In the genomic region with DNA sequence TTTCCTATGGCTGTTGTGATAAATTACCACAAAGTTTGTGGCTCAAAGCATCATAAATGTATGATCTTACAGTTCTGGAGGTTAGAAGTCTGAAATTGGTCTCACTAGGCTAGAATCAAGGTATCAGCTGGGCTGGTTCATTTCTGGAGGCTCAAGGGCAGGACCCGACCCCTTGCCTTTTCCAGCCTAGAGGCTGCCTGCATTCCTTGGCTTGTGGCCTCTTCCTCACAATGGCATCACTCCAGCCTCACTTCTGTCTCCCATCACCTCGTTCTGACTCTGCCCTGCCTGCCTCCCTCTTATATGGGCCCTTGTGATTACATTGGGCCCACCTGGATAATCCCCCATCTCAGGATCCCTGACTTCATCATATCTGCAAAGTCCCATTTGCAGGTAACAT, we compare ENCODE assay signal across 20 cellular contexts. TPM values are rescaled to one million over a fixed set of nuclear protein-coding genes. Genes with fewer than 3 reads are reported as not detected.
A peak's percentile ranks its signal among the peaks of the same experiment; 100 is the strongest.
DNase-seq lines count a peak whose midpoint lies in the region; ATAC-seq, FAIRE-seq and TF ChIP-seq lines count a peak whose summit lies in the region.
"Had no signal": no experiment of that assay in that cellular context is flagged by ENCODE, and none has a peak within 500 bp of the region (broad histone marks: within the 10 kb centered on the region; RNA-seq: fewer than 3 reads in every experiment).

No MANE protein-coding gene starts in this region.

- intact Hi-C loops in left ventricle myocardium inferior (cut with micrococcal nuclease) = no loop called here
- intact Hi-C loops in pancreas (cut with DNase I) = no loop called here
- intact Hi-C loops in posterior vena cava (cut with DNase I) = no loop called here

- H3K36me3 ChIP-seq in right atrium auricular region (no peaks in the 10 kb centered on the region), left ventricle myocardium inferior (peaks cover 9% of the 10 kb centered on the region), endodermal cell (ENCODE audit: control insufficient read depth, insufficient read depth, low read length) (no peaks in the 10 kb centered on the region), pancreas (peaks cover 0 to 7% (median 0%) of the 10 kb centered on the region in 3 donors), osteoblast (ENCODE audit: insufficient read depth, low read length) (no peaks in the 10 kb centered on the region)

- H3K36me3 Mint-ChIP-seq in endodermal cell (ENCODE audit: low read depth) = peaks cover 1% of the 10 kb centered on the region

- H3K9me3 ChIP-seq in right atrium auricular region (peaks cover 0 to 5% of the 10 kb centered on the region in 2 donors), left ventricle myocardium inferior (replicated peaks) (peaks cover 8% of the 10 kb centered on the region), endodermal cell (ENCODE audit: control insufficient read depth, low read length) (peaks cover 5% of the 10 kb centered on the region), pancreas (no peaks in the 10 kb centered on the region), osteoblast (ENCODE audit: low read depth, low read length) (no peaks in the 10 kb centered on the region)

- H3K27me3 ChIP-seq in right atrium auricular region = no peaks in the 10 kb centered on the region
- H3K27me3 ChIP-seq in left ventricle myocardium inferior (ENCODE audit: low read depth) = no peaks in the 10 kb centered on the region
- H3K27me3 ChIP-seq in endodermal cell (ENCODE audit: control insufficient read depth, insufficient read depth, low read length, poor library complexity, severe bottlenecking) = peaks cover 30% of the 10 kb centered on the region
- no peaks in the 10 kb centered on the region for H3K27me3 ChIP-seq in pancreas
- H3K27me3 ChIP-seq in osteoblast (ENCODE audit: insufficient read depth, low read length) = no peaks in the 10 kb centered on the region
- H3K27me3 ChIP-seq: BLaER1 treated with 17β-estradiol and CSF1 and Interleukin-3, amounts not matched to agents 10 nM and 100 nM had no signal

- H3K4me3 ChIP-seq in right atrium auricular region (no peak overlapping the region), left ventricle myocardium inferior (no peak overlapping the region), endodermal cell (ENCODE audit: low read length) (no peak overlapping the region), pancreas (no peak overlapping the region), osteoblast (ENCODE audit: insufficient read depth, low read length) (no peak overlapping the region)
- H3K4me3 ChIP-seq: BLaER1 treated with 17β-estradiol and CSF1 and Interleukin-3, amounts not matched to agents 10 nM and 100 nM; GM12878 had no signal

- no peak overlapping the region for H3K9ac ChIP-seq in endodermal cell (ENCODE audit: extremely low read depth, low read length, poor library complexity, severe bottlenecking)
- H3K9ac ChIP-seq: BLaER1 treated with 17β-estradiol and CSF1 and Interleukin-3, amounts not matched to agents 10 nM and 100 nM had no signal

- no peak overlapping the region for H2AFZ ChIP-seq in osteoblast (ENCODE audit: low read length)

- peaks cover 48% of the 10 kb centered on the region for H3K27me3 Mint-ChIP-seq in endodermal cell (ENCODE audit: insufficient read depth)
- H3K27me3 Mint-ChIP-seq: B cell had no signal

- H3K27ac ChIP-seq in right atrium auricular region (peak overlapping the region; percentile 89 to 99), left ventricle myocardium inferior (replicated peaks) (no peak overlapping the region), endodermal cell (ENCODE audit: low read depth, low read length) (no peak overlapping the region), pancreas (peak overlapping the region in 3 of 4 donors; percentile 88 to 98 (median 90)), osteoblast (ENCODE audit: low read depth, low read length) (no peak overlapping the region)
- H3K27ac ChIP-seq: BLaER1 treated with 17β-estradiol and CSF1 and Interleukin-3, amounts not matched to agents 10 nM and 100 nM had no signal

- FAIRE-seq in pancreas (lab: Jason Lieb, UNC) = no peak
- FAIRE-seq: GM12878, H1 had no signal

- H3K79me2 ChIP-seq in osteoblast (ENCODE audit: insufficient read depth, low read length) = no peaks in the 10 kb centered on the region

- ATAC-seq in pancreas = no peak
- ATAC-seq: GM12878 had no signal

- DNase-seq in right atrium auricular region (ENCODE audit: low spot score) = no peak
- no peak for DNase-seq in left ventricle myocardium inferior
- DNase-seq in endodermal cell = peak; percentile 15
- DNase-seq in pancreas = no peak
- no peak for DNase-seq in posterior vena cava (ENCODE audit: low spot score)
- DNase-seq in osteoblast (ENCODE audit: insufficient read length, low spot score, missing footprints) = no peak
- no peak for DNase-seq in midbrain (lab: John Stamatoyannopoulos, UW)
- no peak for DNase-seq in Ammon's horn (ENCODE audit: low spot score)
- DNase-seq: 8988T; CD8-positive, alpha-beta memory T cell; COR-L47; DMS 273 treated with DMSO at 0.1 percent for 48 hours; DMS53; DND-41; EL; H9 had no signal

- H3K4me3 Mint-ChIP-seq in endodermal cell = no peak overlapping the region
- H3K4me3 Mint-ChIP-seq: B cell; CD8-positive, alpha-beta memory T cell; H9 had no signal

- no peak overlapping the region for H3K27ac Mint-ChIP-seq in endodermal cell
- H3K27ac Mint-ChIP-seq: B cell; CD8-positive, alpha-beta memory T cell; H9 had no signal

- peaks cover 7% of the 10 kb centered on the region for H3K9me3 Mint-ChIP-seq in endodermal cell

- H3K4me1 ChIP-seq in right atrium auricular region (peaks cover 0 to 58% of the 10 kb centered on the region in 2 donors), left ventricle myocardium inferior (peaks cover 85% of the 10 kb centered on the region), endodermal cell (ENCODE audit: control insufficient read depth, insufficient read depth, low read length) (peaks cover 5% of the 10 kb centered on the region), pancreas (peaks cover 36 to 61% (median 39%) of the 10 kb centered on the region in 3 donors), osteoblast (ENCODE audit: insufficient read depth, low read length) (peaks cover 2% of the 10 kb centered on the region)

- TF ChIP-seq CTCF in right atrium auricular region (IDR thresholded peaks at IDR 0.05) (no peak), left ventricle myocardium inferior (IDR thresholded peaks at IDR 0.05; ENCODE audit: borderline replicate concordance) (no peak), endodermal cell (conservative IDR thresholded peaks at IDR 0.05) (no peak), pancreas (IDR thresholded peaks at IDR 0.05) (no peak), osteoblast (IDR thresholded peaks at IDR 0.05; ENCODE audit: extremely low read depth, low read depth, low read length) (no peak)

- WGBS in endodermal cell (ENCODE audit: insufficient coverage in 1 of 2, insufficient read length in 1 of 2), 2 experiments = 91 to 96% methylated on average over 2 of the region's 2 CpGs
- WGBS in pancreas, 2 donors = 94 to 98% methylated on average over 2 of the region's 2 CpGs

- peaks cover 2% of the 10 kb centered on the region for H4K20me1 ChIP-seq in osteoblast (ENCODE audit: insufficient read depth, low read length)

- peaks cover 27% of the 10 kb centered on the region for H3K4me1 Mint-ChIP-seq in endodermal cell

- no peak overlapping the region for H3K4me2 ChIP-seq in osteoblast (ENCODE audit: insufficient read depth, low read length)
- H3K4me2 ChIP-seq: BLaER1 treated with 17β-estradiol and CSF1 and Interleukin-3, amounts not matched to agents 10 nM and 100 nM had no signal

RNA-seq across cellular contexts. Expression of gene COQ8A, which starts 8.0 kb away (rescaled TPM):
- total RNA-seq in right atrium auricular region (100 to 1,000 TPM; 158 to 253 TPM), left ventricle myocardium inferior (357 TPM), endodermal cell (10 to 100 TPM in 1 of 2 donors, 1 to 10 TPM in 1; 6.6 to 14.9 TPM), pancreas (100 to 1,000 TPM in 1 of 6 donors, 10 to 100 TPM in 5; 61.2 to 106 (median 84.1) TPM), posterior vena cava (10 to 100 TPM; 15.4 to 21.1 TPM), osteoblast (14.1 and 16.2 TPM in 2 replicates)
- 13.1 TPM for polyA plus RNA-seq in endodermal cell (2013, experiment 1 of 2)
- 10.1 TPM for polyA plus RNA-seq in endodermal cell (2013, experiment 2 of 2)
- 100 to 1,000 TPM; 129 to 169 TPM for polyA plus RNA-seq in pancreas

Comparison
In these comparisons a context has a peak if more than half of its experiments do, and no peak if none do; other contexts are left out.
1. H3K27ac ChIP-seq: peak in right atrium auricular region (2 of 2) and pancreas (3 of 4); none in left ventricle myocardium inferior (single experiment), endodermal cell (single experiment) and osteoblast (single experiment).